Comparison of ENCODE assay signal across 12 cellular contexts in genomic region chr2:43569921-43570320, GRCh38. TPM values are rescaled to one million over a fixed set of nuclear protein-coding genes. Genes with fewer than 3 reads are reported as not detected.
DNase-seq lines count a peak whose midpoint lies in the region; ATAC-seq and TF ChIP-seq lines count a peak whose summit lies in the region.
"Had no signal": no experiment of that assay in that cellular context is flagged by ENCODE, and none has a peak within 500 bp of the region (broad histone marks: within the 10 kb centered on the region; RNA-seq: fewer than 3 reads in every experiment).

No MANE protein-coding gene starts in this region.

- no peak overlapping the region for H2AFZ ChIP-seq in PC-9

- H3K4me2 ChIP-seq in PC-9: no peak overlapping the region

- CTCF ChIA-PET in activated CD8-positive, alpha-beta T cell treated with anti-CD3 and anti-CD28 coated beads, Interleukin-2, amount 10 ng/mL, durations not matched to agents 7 days and 5 days (lab: Charles Lee): interaction anchor here (0.9 to 5.9 kb wide), 5 partner anchors 8 to 28 kb away, joined by 3 to 63 read pairs (median 8); no protein-coding TSS in a partner anchor
- CTCF ChIA-PET in PC-9 (lab: Charles Lee): no interaction called here

- peak overlapping the region; percentile 66 for H3K27ac Mint-ChIP-seq in activated CD8-positive, alpha-beta T cell treated with anti-CD3 and anti-CD28 coated beads, Interleukin-2, amount 10 ng/mL, durations not matched to agents 7 days and 5 days

- no peak overlapping the region for H3K27ac ChIP-seq in PC-9
- H3K27ac ChIP-seq: dorsolateral prefrontal cortex had no signal

- no peak overlapping the region for H3K4me3 Mint-ChIP-seq in activated CD8-positive, alpha-beta T cell treated with anti-CD3 and anti-CD28 coated beads, Interleukin-2, amount 10 ng/mL, durations not matched to agents 7 days and 5 days
- H3K4me3 Mint-ChIP-seq: activated naive CD8-positive, alpha-beta T cell had no signal

- no peaks in the 10 kb centered on the region for H3K27me3 ChIP-seq in PC-9 (ENCODE audit: insufficient read depth, low read depth)
- no peaks in the 10 kb centered on the region for H3K27me3 ChIP-seq in H7 (ENCODE audit: control insufficient read depth, insufficient read depth, low read length)
- H3K27me3 ChIP-seq: dorsolateral prefrontal cortex had no signal

- H3K36me3 Mint-ChIP-seq in activated CD8-positive, alpha-beta T cell treated with anti-CD3 and anti-CD28 coated beads, Interleukin-2, amount 10 ng/mL, durations not matched to agents 7 days and 5 days (ENCODE audit: low read depth): peaks cover 57% of the 10 kb centered on the region

- no peak for TF ChIP-seq CTCF in PC-9 (conservative IDR thresholded peaks at IDR 0.05)

- no TSS peak for BruUV-seq in PC-9 (replicated peaks; lab: Mats Ljungman, UMichigan)

- H3K9me2 ChIP-seq in PC-9 (ENCODE audit: insufficient read depth): no peaks in the 10 kb centered on the region

- intact Hi-C loops in PC-9 (cut with micrococcal nuclease; ENCODE audit: unreplicated experiment): no loop called here

- H3K4me3 ChIP-seq in PC-9: no peak overlapping the region
- no peak overlapping the region for H3K4me3 ChIP-seq in H7 (ENCODE audit: insufficient read depth, low read depth, low read length)
- H3K4me3 ChIP-seq: dorsolateral prefrontal cortex had no signal

- peak; percentile 34 for DNase-seq in activated CD8-positive, alpha-beta T cell treated with anti-CD3 and anti-CD28 coated beads, Interleukin-2, amount 10 ng/mL, durations not matched to agents 7 days and 5 days
- DNase-seq in PC-9: no peak
- no peak for DNase-seq in SIG-M5 treated with dmso at 0.1 percent for 504 hours (lab: John Stamatoyannopoulos, UW; ENCODE audit: unreplicated experiment)
- DNase-seq in NCI-H2029 treated with DMSO at 0.1 percent for 48 hours (lab: John Stamatoyannopoulos, UW): no peak
- DNase-seq in H7: no peak
- DNase-seq: dorsolateral prefrontal cortex; glutamatergic neuron; NK-92 treated with Interleukin-12 subunit alpha and Interleukin-12 subunit beta, amount 100 ng/mL, for 24 hours had no signal

- ATAC-seq in GM18502 (IDR thresholded peaks at IDR 0.05; ENCODE audit: poor library complexity, unreplicated experiment) (peak; percentile 61), GM19438 (IDR thresholded peaks at IDR 0.05; ENCODE audit: low read depth, unreplicated experiment) (peak; percentile 66), HG02973 (IDR thresholded peaks at IDR 0.05; ENCODE audit: unreplicated experiment) (peak; percentile 72)
- ATAC-seq in activated CD8-positive, alpha-beta T cell treated with anti-CD3 and anti-CD28 coated beads, Interleukin-2, amount 10 ng/mL, durations not matched to agents 7 days and 5 days: peak; percentile 79

- no peaks in the 10 kb centered on the region for H3F3A ChIP-seq in PC-9 (ENCODE audit: insufficient read depth, low read depth)

- no peaks in the 10 kb centered on the region for H3K79me2 ChIP-seq in PC-9 (ENCODE audit: low read depth)

- H3K36me3 ChIP-seq in PC-9 (ENCODE audit: low read depth): peaks cover 48% of the 10 kb centered on the region
- peaks cover 8% of the 10 kb centered on the region for H3K36me3 ChIP-seq in H7 (replicated peaks; ENCODE audit: control insufficient read depth, insufficient read depth, low read length)

- H4K20me1 ChIP-seq in PC-9 (ENCODE audit: insufficient read depth): no peaks in the 10 kb centered on the region

- peaks cover 44% of the 10 kb centered on the region for H3K4me1 Mint-ChIP-seq in activated CD8-positive, alpha-beta T cell treated with anti-CD3 and anti-CD28 coated beads, Interleukin-2, amount 10 ng/mL, durations not matched to agents 7 days and 5 days (ENCODE audit: low read depth)

- no peaks in the 10 kb centered on the region for H3K9me3 ChIP-seq in PC-9 (ENCODE audit: insufficient read depth, low read depth)

- H3K9me3 Mint-ChIP-seq in activated CD8-positive, alpha-beta T cell treated with anti-CD3 and anti-CD28 coated beads, Interleukin-2, amount 10 ng/mL, durations not matched to agents 7 days and 5 days (ENCODE audit: insufficient read depth): no peaks in the 10 kb centered on the region

- no peaks in the 10 kb centered on the region for H3K4me1 ChIP-seq in PC-9 (replicated peaks; ENCODE audit: insufficient read depth)

- H3K27me3 Mint-ChIP-seq in activated CD8-positive, alpha-beta T cell treated with anti-CD3 and anti-CD28 coated beads, Interleukin-2, amount 10 ng/mL, durations not matched to agents 7 days and 5 days (ENCODE audit: low read depth): no peaks in the 10 kb centered on the region
- H3K27me3 Mint-ChIP-seq: activated naive CD8-positive, alpha-beta T cell had no signal

- POLR2A ChIA-PET in activated CD8-positive, alpha-beta T cell treated with anti-CD3 and anti-CD28 coated beads, Interleukin-2, amount 10 ng/mL, durations not matched to agents 7 days and 5 days (lab: Charles Lee): interaction anchor here (0.7 to 1.2 kb wide), 2 partner anchors 13 to 26 kb away, joined by 3 to 7 read pairs; partner anchors contain the start of gene THADA
- POLR2A ChIA-PET in PC-9 (lab: Charles Lee; ENCODE audit: unreplicated experiment): no interaction called here

RNA-seq across cellular contexts. Expression of gene THADA, which starts 25.9 kb away (rescaled TPM):
- total RNA-seq in activated CD8-positive, alpha-beta T cell treated with anti-CD3 and anti-CD28 coated beads, Interleukin-2, amount 10 ng/mL, durations not matched to agents 7 days and 5 days: 10 to 100 TPM; 27.0 to 31.9 TPM
- 28.1 and 30.5 TPM in 2 replicates for total RNA-seq in PC-9 (2021)
- total RNA-seq in H7 (2014; rRNA removed; shearing (Covaris generic)): 16.3 and 23.7 TPM in 2 replicates
